In genomic region chr9:128786681-128787582, GRCh38 we compare ENCODE assay signal across 1 cellular context.
TF ChIP-seq lines count a peak whose summit lies in the region.

TBC1D13 (plus strand) TSS chr9:128787253; CDS start chr9:128787354, 101 bp downstream.

TF ChIP-seq in HepG2, 621 proteins besides CTCF, POLR2A, EP300 and RAD21 (continued from another document and continues in another):
- TF ChIP-seq ZNF513 (CRISPR knock-in tag; conservative IDR thresholded peaks at IDR 0.05) (no peak), RXRA (CRISPR knock-in tag; IDR thresholded peaks at IDR 0.05) (peak; percentile 61; the same call in 1 of the 2 replicates), RAD51 (IDR thresholded peaks at IDR 0.05; ENCODE audit: borderline replicate concordance) (peak; percentile 72), ZNF616 (CRISPR knock-in tag; IDR thresholded peaks at IDR 0.05; ENCODE audit: low read depth) (peak; percentile 96), ZNF788 (CRISPR knock-in tag; IDR thresholded peaks at IDR 0.05; ENCODE audit: borderline replicate concordance) (peak; percentile 99), ERF (CRISPR knock-in tag; IDR thresholded peaks at IDR 0.05) (peak; percentile 93), ESRRA (CRISPR knock-in tag; IDR thresholded peaks at IDR 0.05; ENCODE audit: low read depth) (peak; percentile 89), MIXL1 (CRISPR knock-in tag; IDR thresholded peaks at IDR 0.05) (peak; percentile 76), ZNF629 (CRISPR knock-in tag; conservative IDR thresholded peaks at IDR 0.05) (peak; percentile 32), DR1 (CRISPR knock-in tag; IDR thresholded peaks at IDR 0.05) (peak; percentile 53; the same call in 1 of the 2 replicates), SALL2 (CRISPR knock-in tag; IDR thresholded peaks at IDR 0.05) (peak; percentile 93), ZBTB39 (CRISPR knock-in tag; IDR thresholded peaks at IDR 0.05) (peak; percentile 57; the same call in 1 of the 2 replicates), TCF12 (IDR thresholded peaks at IDR 0.05) (no peak), TCF12 (CRISPR knock-in tag; IDR thresholded peaks at IDR 0.05) (peak; percentile 87), ZNF552 (CRISPR knock-in tag; IDR thresholded peaks at IDR 0.05; ENCODE audit: borderline replicate concordance) (peak; percentile 97), ZHX1 (CRISPR knock-in tag; IDR thresholded peaks at IDR 0.05; ENCODE audit: low read depth) (peak; percentile 79; the same call in 1 of the 2 replicates), SATB2 (CRISPR knock-in tag; IDR thresholded peaks at IDR 0.05) (no peak; the same call in 1 of the 2 replicates), LRRFIP1 (CRISPR knock-in tag; conservative IDR thresholded peaks at IDR 0.05) (no peak), ZNF674 (CRISPR knock-in tag; IDR thresholded peaks at IDR 0.05; ENCODE audit: low read depth) (peak; percentile 88; the same call in 1 of the 2 replicates), HNF1B (CRISPR knock-in tag; IDR thresholded peaks at IDR 0.05) (peak; percentile 82), ELK4 (CRISPR knock-in tag; IDR thresholded peaks at IDR 0.05; ENCODE audit: borderline replicate concordance) (0 out of 2 replicates have a peak, but pooled peaks have one; percentile 26), KLF16 (CRISPR knock-in tag; IDR thresholded peaks at IDR 0.05) (peak in 1 of 2 experiments; percentile 90; a peak in 2 of 4 replicates), ZNF570 (CRISPR knock-in tag; IDR thresholded peaks at IDR 0.05; ENCODE audit: borderline replicate concordance) (no peak), ZNF367 (CRISPR knock-in tag; IDR thresholded peaks at IDR 0.05; ENCODE audit: borderline replicate concordance) (peak; percentile 77; the same call in 1 of the 2 replicates), TFDP2 (CRISPR knock-in tag; IDR thresholded peaks at IDR 0.05) (peak; percentile 95), FOXP1 (IDR thresholded peaks at IDR 0.05) (no peak), FOXP1 (CRISPR knock-in tag; IDR thresholded peaks at IDR 0.05) (no peak), ZNF792 (CRISPR knock-in tag; IDR thresholded peaks at IDR 0.05) (peak; percentile 92), MLXIP (CRISPR knock-in tag; IDR thresholded peaks at IDR 0.05; ENCODE audit: borderline replicate concordance) (peak; percentile 83; the same call in 1 of the 2 replicates), ZNF562 (CRISPR knock-in tag; IDR thresholded peaks at IDR 0.05; ENCODE audit: borderline replicate concordance) (peak; percentile 78; the same call in 1 of the 2 replicates), ZNF317 (CRISPR knock-in tag; IDR thresholded peaks at IDR 0.05) (peak; percentile 92), ZNF3 (CRISPR knock-in tag; IDR thresholded peaks at IDR 0.05) (no peak), SMAD9 (CRISPR knock-in tag; IDR thresholded peaks at IDR 0.05) (no peak), TARDBP (CRISPR knock-in tag; IDR thresholded peaks at IDR 0.05) (peak; percentile 96), ZNF136 (CRISPR knock-in tag; IDR thresholded peaks at IDR 0.05; ENCODE audit: low read depth) (0 out of 2 replicates have a peak, but pooled peaks have one; percentile 79), DMTF1 (CRISPR knock-in tag; IDR thresholded peaks at IDR 0.05) (no peak), MEIS2 (CRISPR knock-in tag; IDR thresholded peaks at IDR 0.05) (peak; percentile 84; the same call in 1 of the 2 replicates), ISX (CRISPR knock-in tag; conservative IDR thresholded peaks at IDR 0.05) (no peak)
